19 cellular contexts compared by ENCODE assay signal in the genomic region with DNA sequence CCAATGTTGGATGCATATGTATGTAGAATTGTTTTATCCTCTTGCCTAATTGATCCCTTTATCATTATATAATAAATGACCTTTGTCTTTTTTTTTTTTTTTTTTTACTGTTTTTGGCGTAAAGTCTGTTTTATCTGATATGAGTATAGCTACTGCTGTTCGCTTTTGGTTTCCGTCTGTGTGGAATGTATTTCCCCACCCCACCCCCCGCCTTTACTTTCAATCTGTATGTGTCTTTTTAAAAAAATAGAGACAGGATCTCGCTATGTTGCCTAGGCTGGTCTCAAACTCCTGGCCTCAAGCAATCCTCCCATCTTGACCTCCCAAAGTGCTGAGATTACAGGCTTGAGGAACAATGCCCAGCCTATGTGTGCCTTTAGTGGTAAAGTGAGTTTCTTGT. TPM values are rescaled to one million over a fixed set of nuclear protein-coding genes. Genes with fewer than 3 reads are reported as not detected.
DNase-seq lines count a peak whose midpoint lies in the region; ATAC-seq and TF ChIP-seq lines count a peak whose summit lies in the region.
"Had no signal": no experiment of that assay in that cellular context is flagged by ENCODE, and none has a peak within 500 bp of the region (broad histone marks: within the 10 kb centered on the region; RNA-seq: fewer than 3 reads in every experiment).

No MANE protein-coding gene starts in this region.

- H3K4me3 Mint-ChIP-seq in activated naive CD4-positive, alpha-beta T cell treated with anti-CD3 and anti-CD28 coated beads for 36 hours = no peak overlapping the region
- H3K4me3 Mint-ChIP-seq: nephron progenitor cell had no signal

- H3K4me3 ChIP-seq in heart left ventricle = no peak overlapping the region
- H3K4me3 ChIP-seq: gastrocnemius medialis, upper lobe of left lung had no signal

- no peaks in the 10 kb centered on the region for H3K36me3 Mint-ChIP-seq in activated naive CD4-positive, alpha-beta T cell treated with anti-CD3 and anti-CD28 coated beads for 36 hours (ENCODE audit: low read depth)

- peaks cover 0 to 2% (median 0%) of the 10 kb centered on the region in 9 donors for H3K27me3 ChIP-seq in heart left ventricle
- H3K27me3 ChIP-seq: gastrocnemius medialis, upper lobe of left lung had no signal

- TF ChIP-seq CTCF in heart left ventricle (IDR thresholded peaks at IDR 0.05) = no peak

- peak; percentile 35 for DNase-seq in stimulated activated CD4-positive, alpha-beta T cell treated with anti-CD3 and anti-CD28 coated beads, Interleukin-12 subunit alpha, Interleukin-12 subunit beta, amount 100 ng/mL, for 4 hours
- no peak for DNase-seq in stimulated activated CD4-positive, alpha-beta T cell treated with anti-CD3 and anti-CD28 coated beads, Interleukin-4, amount 100 ng/mL, for 4 hours
- DNase-seq in activated naive CD4-positive, alpha-beta T cell treated with anti-CD3 and anti-CD28 coated beads for 36 hours = peak; percentile 83
- DNase-seq in iPS-NIHi7 (ENCODE audit: extremely low spot score) = no peak
- DNase-seq in NAMALWA (ENCODE audit: low spot score) = no peak
- DNase-seq in 8988T = no peak
- no peak for DNase-seq in heart left ventricle
- DNase-seq: Calu3, gastrocnemius medialis, GF-D8, Kasumi-1, NCI-H1436 treated with DMSO at 0.1 percent for 48 hours, NCI-H2227 treated with DMSO at 0.1 percent for 48 hours, nephron progenitor cell, SHP77 treated with DMSO at 0.1 percent for 48 hours, T1000, upper lobe of left lung had no signal

- TF ChIP-seq POLR2A in heart left ventricle (IDR thresholded peaks at IDR 0.05) = no peak

- H3K4me1 ChIP-seq in heart left ventricle = no peaks in the 10 kb centered on the region
- H3K4me1 ChIP-seq: gastrocnemius medialis, upper lobe of left lung had no signal

- no peaks in the 10 kb centered on the region for H3K9me3 ChIP-seq in heart left ventricle
- H3K9me3 ChIP-seq: gastrocnemius medialis, upper lobe of left lung had no signal

- no peak overlapping the region for H3K27ac ChIP-seq in heart left ventricle
- H3K27ac ChIP-seq: gastrocnemius medialis, upper lobe of left lung had no signal

- H3K9me3 Mint-ChIP-seq in activated naive CD4-positive, alpha-beta T cell treated with anti-CD3 and anti-CD28 coated beads for 36 hours = no peaks in the 10 kb centered on the region
- H3K9me3 Mint-ChIP-seq: nephron progenitor cell had no signal

- CTCF ChIA-PET in activated naive CD4-positive, alpha-beta T cell treated with anti-CD3 and anti-CD28 coated beads for 36 hours (lab: Charles Lee) = no interaction called here

- ATAC-seq in HG02884 (IDR thresholded peaks at IDR 0.05; ENCODE audit: unreplicated experiment) (peak; percentile 48), heart left ventricle (no peak)
- ATAC-seq: gastrocnemius medialis, HCT116 had no signal

- peaks cover 9% of the 10 kb centered on the region for H3K27me3 Mint-ChIP-seq in activated naive CD4-positive, alpha-beta T cell treated with anti-CD3 and anti-CD28 coated beads for 36 hours (ENCODE audit: low read depth)

- WGBS in heart left ventricle, 4 donors = 73 to 87% (median 79%) methylated on average over 5 of the region's 5 CpGs

- H3K4me1 Mint-ChIP-seq in activated naive CD4-positive, alpha-beta T cell treated with anti-CD3 and anti-CD28 coated beads for 36 hours (ENCODE audit: low read depth) = peaks cover 27% of the 10 kb centered on the region
- H3K4me1 Mint-ChIP-seq: nephron progenitor cell had no signal

- H3K27ac Mint-ChIP-seq in activated naive CD4-positive, alpha-beta T cell treated with anti-CD3 and anti-CD28 coated beads for 36 hours = peak overlapping the region; percentile 50
- H3K27ac Mint-ChIP-seq: nephron progenitor cell had no signal

- H3K36me3 ChIP-seq in heart left ventricle = no peaks in the 10 kb centered on the region
- H3K36me3 ChIP-seq: gastrocnemius medialis, upper lobe of left lung had no signal

- intact Hi-C loops in activated naive CD4-positive, alpha-beta T cell treated with anti-CD3 and anti-CD28 coated beads for 36 hours (cut with micrococcal nuclease) = loop anchor here (1.0 kb wide), 1 partner anchor 11 kb away; no protein-coding TSS in a partner anchor
- intact Hi-C loops in heart left ventricle (cut with DNase I) = no loop called here

RNA-seq across cellular contexts. Expression of a gene that starts 11.3 kb away (rescaled TPM):
- 1 to 10 TPM; 4.1 to 5.5 TPM for total RNA-seq in activated naive CD4-positive, alpha-beta T cell treated with anti-CD3 and anti-CD28 coated beads for 36 hours
- under 1 TPM in 7 of 9 donors, not detected in 2; 0.12 to 0.69 (median 0.29) TPM for total RNA-seq in heart left ventricle
- under 1 TPM; 0.11 to 0.12 TPM for polyA plus RNA-seq in heart left ventricle

Comparison
In these comparisons a context has a peak if more than half of its experiments do, and no peak if none do; other contexts are left out.
1. DNase-seq: peak in stimulated activated CD4-positive, alpha-beta T cell treated with anti-CD3 and anti-CD28 coated beads, Interleukin-12 subunit alpha, Interleukin-12 subunit beta, amount 100 ng/mL, for 4 hours (single experiment) and activated naive CD4-positive, alpha-beta T cell treated with anti-CD3 and anti-CD28 coated beads for 36 hours (single experiment); none in stimulated activated CD4-positive, alpha-beta T cell treated with anti-CD3 and anti-CD28 coated beads, Interleukin-4, amount 100 ng/mL, for 4 hours (0 of 2), iPS-NIHi7 (single experiment), NAMALWA (single experiment), 8988T (single experiment) and heart left ventricle (0 of 5).